Comparison of ENCODE assay signal across 18 cellular contexts in genomic region chr13:111470933-111471332, GRCh38.
DNase-seq lines count a peak whose midpoint lies in the region; ATAC-seq and TF ChIP-seq lines count a peak whose summit lies in the region.
"Had no signal": no experiment of that assay in that cellular context is flagged by ENCODE, and none has a peak within 500 bp of the region (broad histone marks: within the 10 kb centered on the region; RNA-seq: fewer than 3 reads in every experiment).

No MANE protein-coding gene starts in this region.

- no peak for ATAC-seq in Right ventricle myocardium inferior
- ATAC-seq: GM12878 had no signal

- no peak overlapping the region for H3K4me3 ChIP-seq in Karpas-422 (ENCODE audit: low read length)
- H3K4me3 ChIP-seq in osteoblast (ENCODE audit: insufficient read depth, low read length): no peak overlapping the region
- H3K4me3 ChIP-seq in ovary: no peak overlapping the region
- H3K4me3 ChIP-seq: GM12878 had no signal

- H3K9me3 ChIP-seq in Karpas-422 (ENCODE audit: low read length) (no peaks in the 10 kb centered on the region), osteoblast (ENCODE audit: low read depth, low read length) (no peaks in the 10 kb centered on the region), ovary (no peaks in the 10 kb centered on the region)

- TF ChIP-seq CTCF in osteoblast (IDR thresholded peaks at IDR 0.05; ENCODE audit: extremely low read depth, low read depth, low read length): no peak
- no peak for TF ChIP-seq CTCF in ovary (IDR thresholded peaks at IDR 0.05)

- no peak overlapping the region for H3K9ac ChIP-seq in Karpas-422 (ENCODE audit: low read length)

- H3K27me3 ChIP-seq in Karpas-422 (ENCODE audit: low read length): no peaks in the 10 kb centered on the region
- no peaks in the 10 kb centered on the region for H3K27me3 ChIP-seq in osteoblast (ENCODE audit: insufficient read depth, low read length)
- no peaks in the 10 kb centered on the region for H3K27me3 ChIP-seq in ovary

- H3K4me2 ChIP-seq in Karpas-422 (ENCODE audit: low read depth, low read length, poor library complexity, severe bottlenecking) (peak overlapping the region; percentile 33), osteoblast (ENCODE audit: insufficient read depth, low read length) (no peak overlapping the region)

- no peak for TF ChIP-seq POLR2A in ovary (IDR thresholded peaks at IDR 0.05)

- no peaks in the 10 kb centered on the region for H3K9me2 ChIP-seq in Karpas-422 (replicated peaks; ENCODE audit: insufficient read depth, low read length)

- no peak overlapping the region for H2AFZ ChIP-seq in Karpas-422 (ENCODE audit: low read length)
- H2AFZ ChIP-seq in osteoblast (ENCODE audit: low read length): no peak overlapping the region

- H3K36me3 ChIP-seq in Karpas-422 (ENCODE audit: insufficient read depth, low read length) (no peaks in the 10 kb centered on the region), osteoblast (ENCODE audit: insufficient read depth, low read length) (no peaks in the 10 kb centered on the region), ovary (no peaks in the 10 kb centered on the region)

- 77 to 88% (median 85%) methylated on average over 9 of the region's 9 CpGs for WGBS in ovary, 3 donors

- DNase-seq in cardiac septum (ENCODE audit: low spot score) (peak; percentile 44), Right ventricle myocardium inferior (ENCODE audit: missing footprints) (no peak), Karpas-422 (peak; percentile 46), osteoblast (ENCODE audit: insufficient read length, low spot score, missing footprints) (peak; percentile 44), ovary (no peak), SW480 (ENCODE audit: low spot score) (no peak), NCI-H82 treated with DMSO at 0.1 percent for 48 hours (lab: John Stamatoyannopoulos, UW; ENCODE audit: unreplicated experiment) (no peak)
- DNase-seq: 8988T; C1 segment of cervical spinal cord; CD4-positive, CD25-positive, alpha-beta regulatory T cell; CD8-positive, alpha-beta memory T cell; COR-L47; DMS 273 treated with DMSO at 0.1 percent for 48 hours; DMS53; DND-41; EL; H9 had no signal

- peaks cover 19% of the 10 kb centered on the region for H3K4me1 ChIP-seq in Karpas-422 (ENCODE audit: low read length)
- H3K4me1 ChIP-seq in osteoblast (ENCODE audit: insufficient read depth, low read length): no peaks in the 10 kb centered on the region
- no peaks in the 10 kb centered on the region for H3K4me1 ChIP-seq in ovary (ENCODE audit: insufficient read depth)

- TF ChIP-seq EP300 in ovary (IDR thresholded peaks at IDR 0.05): no peak

- H3K79me2 ChIP-seq in Karpas-422 (ENCODE audit: low read length) (no peaks in the 10 kb centered on the region), osteoblast (ENCODE audit: insufficient read depth, low read length) (no peaks in the 10 kb centered on the region)

- H4K20me1 ChIP-seq in Karpas-422 (ENCODE audit: insufficient read depth, low read depth, low read length) (no peaks in the 10 kb centered on the region), osteoblast (ENCODE audit: insufficient read depth, low read length) (no peaks in the 10 kb centered on the region)

- H3K27ac ChIP-seq in Karpas-422 (ENCODE audit: low read length) (no peak overlapping the region), osteoblast (ENCODE audit: low read depth, low read length) (no peak overlapping the region), ovary (no peak overlapping the region)

- intact Hi-C loops in cardiac septum (cut with DNase I): loop anchor here (5.0 to 10.0 kb wide), 2 partner anchors 1136 to 1404 kb away; no protein-coding TSS in a partner anchor
- intact Hi-C loops in Right ventricle myocardium inferior (cut with DNase I): loop anchor here (5.0 kb wide), 1 partner anchor 1136 kb away; no protein-coding TSS in a partner anchor
- intact Hi-C loops in ovary (cut with DNase I): loop anchor here in 3 of 4 donors (10.0 kb wide), 2 partner anchors 974 to 1134 kb away; no protein-coding TSS in a partner anchor

Comparison
In these comparisons a context has a peak if more than half of its experiments do, and no peak if none do; other contexts are left out.
1. DNase-seq: peak in cardiac septum (single experiment), Karpas-422 (single experiment) and osteoblast (single experiment); none in Right ventricle myocardium inferior (single experiment), ovary (0 of 5), SW480 (single experiment) and NCI-H82 treated with DMSO at 0.1 percent for 48 hours (single experiment).